Comparison of ENCODE assay signal across 10 cellular contexts in the genomic region with DNA sequence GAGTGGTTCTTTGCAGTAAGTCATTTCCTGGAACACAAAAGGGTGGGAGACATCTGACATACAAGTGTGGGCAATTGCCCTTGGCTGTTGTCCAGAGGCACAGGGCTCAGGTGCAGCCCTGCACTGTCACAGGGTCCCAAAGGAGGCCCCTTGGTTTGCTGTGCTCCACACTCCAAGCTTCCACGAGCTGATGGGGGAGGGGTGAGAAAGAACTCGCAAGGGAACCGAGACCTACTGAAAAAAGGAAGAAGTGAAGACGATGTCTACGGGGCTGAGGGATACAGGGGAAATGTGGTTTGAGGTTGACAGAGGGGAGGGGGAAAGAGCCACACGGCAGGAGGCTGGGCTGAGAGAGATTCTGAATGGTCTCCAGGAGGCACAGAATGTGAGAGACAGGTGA.
DNase-seq lines count a peak whose midpoint lies in the region; ATAC-seq, FAIRE-seq and TF ChIP-seq lines count a peak whose summit lies in the region.
"Had no signal": no experiment of that assay in that cellular context is flagged by ENCODE, and none has a peak within 500 bp of the region (broad histone marks: within the 10 kb centered on the region; RNA-seq: fewer than 3 reads in every experiment).

No MANE protein-coding gene starts in this region.

- H3K36me3 ChIP-seq in KOPT-K1 (ENCODE audit: insufficient read depth, low read length) (no peaks in the 10 kb centered on the region), GM12878 (ENCODE audit: control insufficient read depth in 2 of 2, insufficient read depth in 2 of 2, low read length in 1 of 2) (no peaks in the 10 kb centered on the region)
- H3K36me3 ChIP-seq: cardiac muscle cell had no signal

- H3K9ac ChIP-seq in GM12878 (ENCODE audit: control insufficient read depth, insufficient read depth, low read length), result no peak overlapping the region

- DNase-seq in activated CD4-positive, alpha-beta T cell treated with anti-CD3 and anti-CD28 coated beads, Interleukin-2, amount 10 ng/mL, durations not matched to agents 24 days and 14 days, result peak; percentile 75
- no peak for DNase-seq in activated CD4-positive, alpha-beta T cell treated with anti-CD3 and anti-CD28 coated beads, Interleukin-2, amount 50 U/mL, for 48 hours
- peak; percentile 39 for DNase-seq in GM12878 (ENCODE audit: low read depth, low spot score)
- DNase-seq in stimulated activated naive CD8-positive, alpha-beta T cell treated with anti-CD3 and anti-CD28 coated beads, Interleukin-15, Interleukin-2, amounts not matched to agents 100 U/mL and 50 U/mL, for 24 hours, result no peak

- peak overlapping the region; percentile 67 for H3K27ac Mint-ChIP-seq in activated CD4-positive, alpha-beta T cell treated with anti-CD3 and anti-CD28 coated beads, Interleukin-2, amount 10 ng/mL, durations not matched to agents 24 days and 14 days

- peaks cover 23% of the 10 kb centered on the region for H3K4me1 ChIP-seq in GM12878 (ENCODE audit: control insufficient read depth, insufficient read depth, low read length)

- no peaks in the 10 kb centered on the region for H4K20me1 ChIP-seq in GM12878 (ENCODE audit: control insufficient read depth, insufficient read depth)

- H3K4me3 Mint-ChIP-seq in activated CD4-positive, alpha-beta T cell treated with anti-CD3 and anti-CD28 coated beads, Interleukin-2, amount 10 ng/mL, durations not matched to agents 24 days and 14 days, result peak overlapping the region; percentile 69

- H3K27me3 Mint-ChIP-seq in activated CD4-positive, alpha-beta T cell treated with anti-CD3 and anti-CD28 coated beads, Interleukin-2, amount 10 ng/mL, durations not matched to agents 24 days and 14 days, result peaks cover 27% of the 10 kb centered on the region

- no peak for TF ChIP-seq POLR2A in GM12878 (IDR thresholded peaks at IDR 0.05; ENCODE audit: low read depth, low read length)

- no peaks in the 10 kb centered on the region for H3K36me3 Mint-ChIP-seq in activated CD4-positive, alpha-beta T cell treated with anti-CD3 and anti-CD28 coated beads, Interleukin-2, amount 10 ng/mL, durations not matched to agents 24 days and 14 days (ENCODE audit: low read depth)

- in situ Hi-C loops in GM12878 (cut with MboI), result no loop called here

- H3K79me2 ChIP-seq in GM12878 (ENCODE audit: control insufficient read depth, insufficient read depth, low read length), result no peaks in the 10 kb centered on the region

- H3K9me3 Mint-ChIP-seq in activated CD4-positive, alpha-beta T cell treated with anti-CD3 and anti-CD28 coated beads, Interleukin-2, amount 10 ng/mL, durations not matched to agents 24 days and 14 days, result peaks cover 7% of the 10 kb centered on the region

- H3K27ac ChIP-seq in KOPT-K1 (ENCODE audit: low read depth, low read length, poor library complexity, severe bottlenecking) (peak overlapping the region; percentile 76), GM12878 (ENCODE audit: control insufficient read depth, insufficient read depth) (no peak overlapping the region)
- H3K27ac ChIP-seq: cardiac muscle cell had no signal

- BruUV-seq in GM12878 (replicated peaks; lab: Mats Ljungman, UMichigan), result no TSS peak

- ATAC-seq in GM12878 (peak; percentile 63), HG03196 (IDR thresholded peaks at IDR 0.05; ENCODE audit: unreplicated experiment) (no peak), HG02678 (IDR thresholded peaks at IDR 0.05; ENCODE audit: unreplicated experiment) (no peak), HG03280 (IDR thresholded peaks at IDR 0.05; ENCODE audit: unreplicated experiment) (no peak)
- peak; percentile 32 for ATAC-seq in stimulated activated naive CD8-positive, alpha-beta T cell treated with anti-CD3 and anti-CD28 coated beads, Interleukin-15, Interleukin-2, amounts not matched to agents 100 U/mL and 50 U/mL, for 24 hours

- RAD21 ChIA-PET in GM12878 (lab: Charles Lee; ENCODE audit: unreplicated experiment), result no interaction called here

- TF ChIP-seq CTCF in GM12878 (IDR thresholded peaks at IDR 0.05 in 2 of 3, conservative IDR thresholded peaks at IDR 0.05 in 1 of 3; ENCODE audit: control insufficient read depth in 2 of 3, extremely low read depth in 1 of 3, insufficient read depth in 1 of 3, low read depth in 3 of 3, low read length in 3 of 3), result no peak

- peak overlapping the region; percentile 62 for H2AFZ ChIP-seq in GM12878 (ENCODE audit: control insufficient read depth, low read depth, low read length)

- H3K4me2 ChIP-seq in GM12878 (ENCODE audit: control insufficient read depth, insufficient read depth), result peak overlapping the region; percentile 61; the same call in 1 of the 2 replicates

- H3K27me3 ChIP-seq in GM12878 (replicated peaks in 1 of 2; ENCODE audit: control insufficient read depth in 2 of 2, insufficient read depth in 2 of 2, low read length in 1 of 2), result no peaks in the 10 kb centered on the region
- H3K27me3 ChIP-seq: cardiac muscle cell had no signal

- SMC1A ChIA-PET in GM12878 (lab: Charles Lee; ENCODE audit: uncharacterized antibody, unreplicated experiment), result interaction anchor here (1.4 to 2.6 kb wide), 4 partner anchors 10 to 531 kb away, joined by 3 to 10 read pairs (median 5); no protein-coding TSS in a partner anchor

- CTCF ChIA-PET in GM12878 (lab: Yijun Ruan, JAX), result interaction anchor here (0.7 to 2.0 kb wide), 3 partner anchors 9 to 75 kb away, joined by 3 to 5 read pairs (median 3); no protein-coding TSS in a partner anchor

- peak; percentile 72 for FAIRE-seq in GM12878 (lab: Jason Lieb, UNC)

- TF ChIP-seq RAD21 in GM12878 (IDR thresholded peaks at IDR 0.05; ENCODE audit: insufficient read depth, low read depth, low read length), result no peak

- WGBS in GM12878 (ENCODE audit: insufficient coverage, insufficient replicate concordance, low lambda C conversion rate, missing lambda C conversion rate), result 28% methylated on average over 6 of the region's 6 CpGs

- H3K9me3 ChIP-seq in KOPT-K1 (ENCODE audit: insufficient read depth, low read length, poor library complexity, severe bottlenecking) (no peaks in the 10 kb centered on the region), GM12878 (replicated peaks; ENCODE audit: control insufficient read depth, insufficient read depth, low read length) (no peaks in the 10 kb centered on the region)

- peaks cover 32% of the 10 kb centered on the region for H3K4me1 Mint-ChIP-seq in activated CD4-positive, alpha-beta T cell treated with anti-CD3 and anti-CD28 coated beads, Interleukin-2, amount 10 ng/mL, durations not matched to agents 24 days and 14 days

- H3K4me3 ChIP-seq in GM12878, result no peak overlapping the region
- H3K4me3 ChIP-seq: cardiac muscle cell, lung had no signal

- no peak for TF ChIP-seq EP300 in GM12878 (IDR thresholded peaks at IDR 0.05; ENCODE audit: borderline replicate concordance in 1 of 2, control insufficient read depth in 1 of 2, low read depth in 2 of 2, low read length in 2 of 2)

- intact Hi-C loops in activated CD4-positive, alpha-beta T cell treated with anti-CD3 and anti-CD28 coated beads, Interleukin-2, amount 10 ng/mL, durations not matched to agents 24 days and 14 days (cut with micrococcal nuclease), result loop anchor here (5.0 kb wide), 1 partner anchor 35 kb away; no protein-coding TSS in a partner anchor
- intact Hi-C loops in GM12878 (cut with micrococcal nuclease; ENCODE audit: unreplicated experiment), result no loop called here

- POLR2A ChIA-PET in GM12878 (lab: Charles Lee), result interaction anchor here (0.6 to 1.4 kb wide), 2 partner anchors 9 to 768 kb away, joined by 3 read pairs; no protein-coding TSS in a partner anchor

TF ChIP-seq in GM12878, 131 proteins besides CTCF, POLR2A, EP300 and RAD21 (continues in another document):
- no peak for TF ChIP-seq SMARCA5 (IDR thresholded peaks at IDR 0.05)
- TF ChIP-seq RCOR1 (conservative IDR thresholded peaks at IDR 0.05; ENCODE audit: low read depth, low read length), result no peak
- no peak for TF ChIP-seq POU2F2 (IDR thresholded peaks at IDR 0.05; ENCODE audit: borderline replicate concordance, low read depth, low read length)
- no peak for TF ChIP-seq SIX5 (IDR thresholded peaks at IDR 0.05; ENCODE audit: low read depth, low read length, severe bottlenecking)
- TF ChIP-seq SP1 (IDR thresholded peaks at IDR 0.05; ENCODE audit: low read depth, low read length), result no peak
- peak; percentile 69; a peak in 2 of 4 replicates for TF ChIP-seq IKZF2 (IDR thresholded peaks at IDR 0.05)
- TF ChIP-seq, protein P1, sequence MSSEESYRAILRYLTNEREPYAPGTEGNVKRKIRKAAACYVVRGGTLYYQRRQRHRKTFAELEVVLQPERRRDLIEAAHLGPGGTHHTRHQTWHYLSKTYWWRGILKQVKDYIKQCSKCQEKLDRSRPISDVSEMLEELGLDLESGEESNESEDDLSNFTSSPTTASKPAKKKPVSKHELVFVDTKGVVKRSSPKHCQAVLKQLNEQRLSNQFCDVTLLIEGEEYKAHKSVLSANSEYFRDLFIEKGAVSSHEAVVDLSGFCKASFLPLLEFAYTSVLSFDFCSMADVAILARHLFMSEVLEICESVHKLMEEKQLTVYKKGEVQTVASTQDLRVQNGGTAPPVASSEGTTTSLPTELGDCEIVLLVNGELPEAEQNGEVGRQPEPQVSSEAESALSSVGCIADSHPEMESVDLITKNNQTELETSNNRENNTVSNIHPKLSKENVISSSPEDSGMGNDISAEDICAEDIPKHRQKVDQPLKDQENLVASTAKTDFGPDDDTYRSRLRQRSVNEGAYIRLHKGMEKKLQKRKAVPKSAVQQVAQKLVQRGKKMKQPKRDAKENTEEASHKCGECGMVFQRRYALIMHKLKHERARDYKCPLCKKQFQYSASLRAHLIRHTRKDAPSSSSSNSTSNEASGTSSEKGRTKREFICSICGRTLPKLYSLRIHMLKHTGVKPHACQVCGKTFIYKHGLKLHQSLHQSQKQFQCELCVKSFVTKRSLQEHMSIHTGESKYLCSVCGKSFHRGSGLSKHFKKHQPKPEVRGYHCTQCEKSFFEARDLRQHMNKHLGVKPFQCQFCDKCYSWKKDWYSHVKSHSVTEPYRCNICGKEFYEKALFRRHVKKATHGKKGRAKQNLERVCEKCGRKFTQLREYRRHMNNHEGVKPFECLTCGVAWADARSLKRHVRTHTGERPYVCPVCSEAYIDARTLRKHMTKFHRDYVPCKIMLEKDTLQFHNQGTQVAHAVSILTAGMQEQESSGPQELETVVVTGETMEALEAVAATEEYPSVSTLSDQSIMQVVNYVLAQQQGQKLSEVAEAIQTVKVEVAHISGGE (CRISPR knock-in tag; IDR thresholded peaks at IDR 0.05), result no peak
- peak; percentile 56; the same call in 1 of the 2 replicates for TF ChIP-seq SPI1 (IDR thresholded peaks at IDR 0.05; ENCODE audit: borderline replicate concordance, insufficient read depth, low read depth, low read length)
- no peak for TF ChIP-seq STAT1 (conservative IDR thresholded peaks at IDR 0.05)
- no peak for TF ChIP-seq MEF2A (IDR thresholded peaks at IDR 0.05; ENCODE audit: insufficient read depth, low read depth, low read length)
- TF ChIP-seq RB1 (IDR thresholded peaks at IDR 0.05; ENCODE audit: borderline replicate concordance), result no peak
- TF ChIP-seq YY1 (IDR thresholded peaks at IDR 0.05; ENCODE audit: low read depth, low read length), result no peak
- peak; percentile 36 for TF ChIP-seq MEF2B (IDR thresholded peaks at IDR 0.05; ENCODE audit: partially characterized antibody, poor library complexity, severe bottlenecking)
- 0 out of 2 replicates have a peak, but pooled peaks have one; percentile 10 for TF ChIP-seq CREM (IDR thresholded peaks at IDR 0.05; ENCODE audit: low read depth)

Comparison
In these comparisons a context has a peak if more than half of its experiments do, and no peak if none do; other contexts are left out.
1. DNase-seq: peak in activated CD4-positive, alpha-beta T cell treated with anti-CD3 and anti-CD28 coated beads, Interleukin-2, amount 10 ng/mL, durations not matched to agents 24 days and 14 days (single experiment) and GM12878 (single experiment); none in activated CD4-positive, alpha-beta T cell treated with anti-CD3 and anti-CD28 coated beads, Interleukin-2, amount 50 U/mL, for 48 hours (0 of 2) and stimulated activated naive CD8-positive, alpha-beta T cell treated with anti-CD3 and anti-CD28 coated beads, Interleukin-15, Interleukin-2, amounts not matched to agents 100 U/mL and 50 U/mL, for 24 hours (single experiment).
2. ATAC-seq: peak in GM12878 (single experiment) and stimulated activated naive CD8-positive, alpha-beta T cell treated with anti-CD3 and anti-CD28 coated beads, Interleukin-15, Interleukin-2, amounts not matched to agents 100 U/mL and 50 U/mL, for 24 hours (single experiment); none in HG03196 (single experiment), HG02678 (single experiment) and HG03280 (single experiment).